ENCODE assay signal across 1 cellular context in the genomic region with DNA sequence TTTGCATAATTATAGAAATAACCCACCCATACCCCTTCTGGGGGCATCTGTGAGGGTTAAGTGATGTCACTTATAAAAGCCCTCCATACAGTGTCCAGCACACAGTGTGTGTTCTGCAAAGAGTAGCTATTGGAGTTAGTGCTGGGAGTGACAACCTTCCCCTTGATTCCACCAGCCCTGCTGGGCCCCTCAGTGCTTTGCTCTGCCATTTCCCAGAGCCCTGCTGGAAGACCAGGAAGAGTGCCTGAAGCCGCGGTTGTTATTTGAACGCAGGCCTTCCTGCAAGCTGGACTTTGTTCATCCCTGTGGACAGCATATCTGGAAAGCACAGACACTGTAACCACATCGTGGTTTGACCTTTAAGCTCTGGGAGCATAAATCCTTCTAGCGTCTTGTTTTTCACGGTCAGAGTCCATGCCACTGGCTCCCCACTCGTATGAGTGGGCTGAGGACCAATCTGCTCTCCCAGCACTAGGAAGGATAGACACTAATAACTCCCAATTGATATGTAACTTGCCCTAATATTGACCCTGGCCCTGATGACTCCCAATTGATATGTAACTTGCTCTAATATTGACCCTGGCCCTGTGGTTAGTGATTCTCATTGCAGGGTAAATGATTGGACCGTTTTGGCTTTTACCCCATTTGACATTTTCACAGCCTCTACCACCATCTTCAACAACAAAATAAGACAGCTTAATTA.
A peak's percentile ranks its signal among the peaks of the same experiment; 100 is the strongest.
TF ChIP-seq lines count a peak whose summit lies in the region.

No MANE protein-coding gene starts in this region.

TF ChIP-seq in HepG2, 621 proteins besides CTCF, POLR2A, EP300 and RAD21 (continued from another document and continues in another):
- TF ChIP-seq, protein P1, sequence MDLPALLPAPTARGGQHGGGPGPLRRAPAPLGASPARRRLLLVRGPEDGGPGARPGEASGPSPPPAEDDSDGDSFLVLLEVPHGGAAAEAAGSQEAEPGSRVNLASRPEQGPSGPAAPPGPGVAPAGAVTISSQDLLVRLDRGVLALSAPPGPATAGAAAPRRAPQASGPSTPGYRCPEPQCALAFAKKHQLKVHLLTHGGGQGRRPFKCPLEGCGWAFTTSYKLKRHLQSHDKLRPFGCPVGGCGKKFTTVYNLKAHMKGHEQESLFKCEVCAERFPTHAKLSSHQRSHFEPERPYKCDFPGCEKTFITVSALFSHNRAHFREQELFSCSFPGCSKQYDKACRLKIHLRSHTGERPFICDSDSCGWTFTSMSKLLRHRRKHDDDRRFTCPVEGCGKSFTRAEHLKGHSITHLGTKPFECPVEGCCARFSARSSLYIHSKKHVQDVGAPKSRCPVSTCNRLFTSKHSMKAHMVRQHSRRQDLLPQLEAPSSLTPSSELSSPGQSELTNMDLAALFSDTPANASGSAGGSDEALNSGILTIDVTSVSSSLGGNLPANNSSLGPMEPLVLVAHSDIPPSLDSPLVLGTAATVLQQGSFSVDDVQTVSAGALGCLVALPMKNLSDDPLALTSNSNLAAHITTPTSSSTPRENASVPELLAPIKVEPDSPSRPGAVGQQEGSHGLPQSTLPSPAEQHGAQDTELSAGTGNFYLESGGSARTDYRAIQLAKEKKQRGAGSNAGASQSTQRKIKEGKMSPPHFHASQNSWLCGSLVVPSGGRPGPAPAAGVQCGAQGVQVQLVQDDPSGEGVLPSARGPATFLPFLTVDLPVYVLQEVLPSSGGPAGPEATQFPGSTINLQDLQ (CRISPR knock-in tag; IDR thresholded peaks at IDR 0.05): no peak
- TF ChIP-seq NR2F6 (IDR thresholded peaks at IDR 0.05) (peak; percentile 89), NR2F6 (CRISPR knock-in tag; IDR thresholded peaks at IDR 0.05) (peak; percentile 94), FOXK2 (IDR thresholded peaks at IDR 0.05) (peak; percentile 60; the same call in 1 of the 2 replicates), HDAC6 (IDR thresholded peaks at IDR 0.05; ENCODE audit: low read depth, low read length) (no peak), HNRNPUL1 (IDR thresholded peaks at IDR 0.05; ENCODE audit: low read depth, low read length) (no peak), ZNF124 (CRISPR knock-in tag; IDR thresholded peaks at IDR 0.05) (peak; percentile 94), ZNF782 (CRISPR knock-in tag; IDR thresholded peaks at IDR 0.05; ENCODE audit: borderline replicate concordance) (no peak), ZNF747 (CRISPR knock-in tag; IDR thresholded peaks at IDR 0.05; ENCODE audit: borderline replicate concordance) (peak; percentile 39; the same call in 1 of the 2 replicates), ZNF34 (CRISPR knock-in tag; IDR thresholded peaks at IDR 0.05; ENCODE audit: borderline replicate concordance) (no peak), HMG20A (CRISPR knock-in tag; IDR thresholded peaks at IDR 0.05; ENCODE audit: borderline replicate concordance) (peak; percentile 92), ZNF768 (CRISPR knock-in tag; IDR thresholded peaks at IDR 0.05) (peak; percentile 31; the same call in 1 of the 2 replicates), ZNF101 (CRISPR knock-in tag; IDR thresholded peaks at IDR 0.05; ENCODE audit: borderline replicate concordance, low read depth) (no peak), MIER3 (CRISPR knock-in tag; IDR thresholded peaks at IDR 0.05; ENCODE audit: borderline replicate concordance) (peak; percentile 95; the same call in 1 of the 2 replicates), ZNF543 (CRISPR knock-in tag; IDR thresholded peaks at IDR 0.05) (no peak), SIX4 (CRISPR knock-in tag; IDR thresholded peaks at IDR 0.05) (no peak), SNAI1 (CRISPR knock-in tag; IDR thresholded peaks at IDR 0.05; ENCODE audit: borderline replicate concordance) (no peak), ESRRA (CRISPR knock-in tag; IDR thresholded peaks at IDR 0.05; ENCODE audit: low read depth) (peak; percentile 90), ZMYM2 (CRISPR knock-in tag; IDR thresholded peaks at IDR 0.05) (peak; percentile 97), FOXA1 (IDR thresholded peaks at IDR 0.05) (no peak), FOXA1 (CRISPR knock-in tag; IDR thresholded peaks at IDR 0.05) (peak; percentile 52), ZNF790 (CRISPR knock-in tag; IDR thresholded peaks at IDR 0.05; ENCODE audit: borderline replicate concordance) (no peak), ZSCAN12 (CRISPR knock-in tag; IDR thresholded peaks at IDR 0.05) (no peak), ZNF431 (CRISPR knock-in tag; IDR thresholded peaks at IDR 0.05; ENCODE audit: borderline replicate concordance, low read depth) (peak; percentile 58; the same call in 1 of the 2 replicates)
- TF ChIP-seq, protein P2, sequence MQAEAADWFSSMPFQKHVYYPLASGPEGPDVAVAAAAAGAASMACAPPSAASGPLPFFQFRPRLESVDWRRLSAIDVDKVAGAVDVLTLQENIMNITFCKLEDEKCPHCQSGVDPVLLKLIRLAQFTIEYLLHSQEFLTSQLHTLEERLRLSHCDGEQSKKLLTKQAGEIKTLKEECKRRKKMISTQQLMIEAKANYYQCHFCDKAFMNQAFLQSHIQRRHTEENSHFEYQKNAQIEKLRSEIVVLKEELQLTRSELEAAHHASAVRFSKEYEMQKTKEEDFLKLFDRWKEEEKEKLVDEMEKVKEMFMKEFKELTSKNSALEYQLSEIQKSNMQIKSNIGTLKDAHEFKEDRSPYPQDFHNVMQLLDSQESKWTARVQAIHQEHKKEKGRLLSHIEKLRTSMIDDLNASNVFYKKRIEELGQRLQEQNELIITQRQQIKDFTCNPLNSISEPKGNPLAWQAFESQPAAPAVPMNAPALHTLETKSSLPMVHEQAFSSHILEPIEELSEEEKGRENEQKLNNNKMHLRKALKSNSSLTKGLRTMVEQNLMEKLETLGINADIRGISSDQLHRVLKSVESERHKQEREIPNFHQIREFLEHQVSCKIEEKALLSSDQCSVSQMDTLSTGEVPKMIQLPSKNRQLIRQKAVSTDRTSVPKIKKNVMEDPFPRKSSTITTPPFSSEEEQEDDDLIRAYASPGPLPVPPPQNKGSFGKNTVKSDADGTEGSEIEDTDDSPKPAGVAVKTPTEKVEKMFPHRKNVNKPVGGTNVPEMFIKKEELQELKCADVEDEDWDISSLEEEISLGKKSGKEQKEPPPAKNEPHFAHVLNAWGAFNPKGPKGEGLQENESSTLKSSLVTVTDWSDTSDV (CRISPR knock-in tag; IDR thresholded peaks at IDR 0.05): no peak
- TF ChIP-seq, protein P3, sequence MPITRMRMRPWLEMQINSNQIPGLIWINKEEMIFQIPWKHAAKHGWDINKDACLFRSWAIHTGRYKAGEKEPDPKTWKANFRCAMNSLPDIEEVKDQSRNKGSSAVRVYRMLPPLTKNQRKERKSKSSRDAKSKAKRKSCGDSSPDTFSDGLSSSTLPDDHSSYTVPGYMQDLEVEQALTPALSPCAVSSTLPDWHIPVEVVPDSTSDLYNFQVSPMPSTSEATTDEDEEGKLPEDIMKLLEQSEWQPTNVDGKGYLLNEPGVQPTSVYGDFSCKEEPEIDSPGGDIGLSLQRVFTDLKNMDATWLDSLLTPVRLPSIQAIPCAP (CRISPR knock-in tag; IDR thresholded peaks at IDR 0.05; ENCODE audit: low read depth): no peak
- TF ChIP-seq, protein P4, sequence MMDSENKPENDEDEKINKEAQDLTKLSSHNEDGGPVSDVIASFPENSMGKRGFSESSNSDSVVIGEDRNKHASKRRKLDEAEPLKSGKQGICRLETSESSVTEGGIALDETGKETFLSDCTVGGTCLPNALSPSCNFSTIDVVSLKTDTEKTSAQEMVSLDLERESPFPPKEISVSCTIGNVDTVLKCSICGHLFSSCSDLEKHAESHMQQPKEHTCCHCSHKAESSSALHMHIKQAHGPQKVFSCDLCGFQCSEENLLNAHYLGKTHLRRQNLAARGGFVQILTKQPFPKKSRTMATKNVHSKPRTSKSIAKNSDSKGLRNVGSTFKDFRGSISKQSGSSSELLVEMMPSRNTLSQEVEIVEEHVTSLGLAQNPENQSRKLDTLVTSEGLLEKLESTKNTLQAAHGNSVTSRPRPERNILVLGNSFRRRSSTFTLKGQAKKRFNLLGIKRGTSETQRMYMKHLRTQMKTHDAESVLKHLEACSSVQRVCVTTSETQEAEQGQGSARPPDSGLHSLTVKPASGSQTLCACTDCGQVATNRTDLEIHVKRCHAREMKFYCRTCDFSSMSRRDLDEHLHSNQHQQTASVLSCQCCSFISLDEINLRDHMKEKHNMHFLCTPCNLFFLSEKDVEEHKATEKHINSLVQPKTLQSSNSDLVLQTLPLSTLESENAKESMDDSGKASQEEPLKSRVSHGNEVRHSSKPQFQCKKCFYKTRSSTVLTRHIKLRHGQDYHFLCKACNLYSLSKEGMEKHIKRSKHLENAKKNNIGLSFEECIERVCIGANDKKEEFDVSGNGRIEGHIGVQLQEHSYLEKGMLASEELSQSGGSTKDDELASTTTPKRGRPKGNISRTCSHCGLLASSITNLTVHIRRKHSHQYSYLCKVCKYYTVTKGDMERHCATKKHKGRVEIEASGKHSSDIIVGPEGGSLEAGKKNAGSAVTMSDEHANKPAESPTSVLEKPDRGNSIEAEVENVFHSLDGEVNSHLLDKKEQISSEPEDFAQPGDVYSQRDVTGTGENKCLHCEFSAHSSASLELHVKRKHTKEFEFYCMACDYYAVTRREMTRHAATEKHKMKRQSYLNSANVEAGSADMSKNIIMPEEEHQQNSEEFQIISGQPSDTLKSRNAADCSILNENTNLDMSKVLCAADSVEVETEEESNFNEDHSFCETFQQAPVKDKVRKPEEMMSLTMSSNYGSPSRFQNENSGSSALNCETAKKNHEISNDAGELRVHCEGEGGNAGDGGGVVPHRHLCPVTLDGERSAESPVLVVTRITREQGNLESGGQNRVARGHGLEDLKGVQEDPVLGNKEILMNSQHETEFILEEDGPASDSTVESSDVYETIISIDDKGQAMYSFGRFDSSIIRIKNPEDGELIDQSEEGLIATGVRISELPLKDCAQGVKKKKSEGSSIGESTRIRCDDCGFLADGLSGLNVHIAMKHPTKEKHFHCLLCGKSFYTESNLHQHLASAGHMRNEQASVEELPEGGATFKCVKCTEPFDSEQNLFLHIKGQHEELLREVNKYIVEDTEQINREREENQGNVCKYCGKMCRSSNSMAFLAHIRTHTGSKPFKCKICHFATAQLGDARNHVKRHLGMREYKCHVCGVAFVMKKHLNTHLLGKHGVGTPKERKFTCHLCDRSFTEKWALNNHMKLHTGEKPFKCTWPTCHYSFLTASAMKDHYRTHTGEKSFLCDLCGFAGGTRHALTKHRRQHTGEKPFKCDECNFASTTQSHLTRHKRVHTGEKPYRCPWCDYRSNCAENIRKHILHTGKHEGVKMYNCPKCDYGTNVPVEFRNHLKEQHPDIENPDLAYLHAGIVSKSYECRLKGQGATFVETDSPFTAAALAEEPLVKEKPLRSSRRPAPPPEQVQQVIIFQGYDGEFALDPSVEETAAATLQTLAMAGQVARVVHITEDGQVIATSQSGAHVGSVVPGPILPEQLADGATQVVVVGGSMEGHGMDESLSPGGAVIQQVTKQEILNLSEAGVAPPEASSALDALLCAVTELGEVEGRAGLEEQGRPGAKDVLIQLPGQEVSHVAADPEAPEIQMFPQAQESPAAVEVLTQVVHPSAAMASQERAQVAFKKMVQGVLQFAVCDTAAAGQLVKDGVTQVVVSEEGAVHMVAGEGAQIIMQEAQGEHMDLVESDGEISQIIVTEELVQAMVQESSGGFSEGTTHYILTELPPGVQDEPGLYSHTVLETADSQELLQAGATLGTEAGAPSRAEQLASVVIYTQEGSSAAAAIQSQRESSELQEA (CRISPR knock-in tag; IDR thresholded peaks at IDR 0.05; ENCODE audit: not compliant biosample characterization): no peak
- TF ChIP-seq, protein P5, sequence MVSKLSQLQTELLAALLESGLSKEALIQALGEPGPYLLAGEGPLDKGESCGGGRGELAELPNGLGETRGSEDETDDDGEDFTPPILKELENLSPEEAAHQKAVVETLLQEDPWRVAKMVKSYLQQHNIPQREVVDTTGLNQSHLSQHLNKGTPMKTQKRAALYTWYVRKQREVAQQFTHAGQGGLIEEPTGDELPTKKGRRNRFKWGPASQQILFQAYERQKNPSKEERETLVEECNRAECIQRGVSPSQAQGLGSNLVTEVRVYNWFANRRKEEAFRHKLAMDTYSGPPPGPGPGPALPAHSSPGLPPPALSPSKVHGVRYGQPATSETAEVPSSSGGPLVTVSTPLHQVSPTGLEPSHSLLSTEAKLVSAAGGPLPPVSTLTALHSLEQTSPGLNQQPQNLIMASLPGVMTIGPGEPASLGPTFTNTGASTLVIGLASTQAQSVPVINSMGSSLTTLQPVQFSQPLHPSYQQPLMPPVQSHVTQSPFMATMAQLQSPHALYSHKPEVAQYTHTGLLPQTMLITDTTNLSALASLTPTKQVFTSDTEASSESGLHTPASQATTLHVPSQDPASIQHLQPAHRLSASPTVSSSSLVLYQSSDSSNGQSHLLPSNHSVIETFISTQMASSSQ (IDR thresholded peaks at IDR 0.05; ENCODE audit: low read depth): 0 out of 2 replicates have a peak, but pooled peaks have one; percentile 49
- TF ChIP-seq, protein P5 (CRISPR knock-in tag; IDR thresholded peaks at IDR 0.05; ENCODE audit: borderline replicate concordance): peak; percentile 55; the same call in 1 of the 2 replicates
- TF ChIP-seq, protein P6, sequence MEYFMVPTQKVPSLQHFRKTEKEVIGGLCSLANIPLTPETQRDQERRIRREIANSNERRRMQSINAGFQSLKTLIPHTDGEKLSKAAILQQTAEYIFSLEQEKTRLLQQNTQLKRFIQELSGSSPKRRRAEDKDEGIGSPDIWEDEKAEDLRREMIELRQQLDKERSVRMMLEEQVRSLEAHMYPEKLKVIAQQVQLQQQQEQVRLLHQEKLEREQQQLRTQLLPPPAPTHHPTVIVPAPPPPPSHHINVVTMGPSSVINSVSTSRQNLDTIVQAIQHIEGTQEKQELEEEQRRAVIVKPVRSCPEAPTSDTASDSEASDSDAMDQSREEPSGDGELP (IDR thresholded peaks at IDR 0.05; ENCODE audit: borderline replicate concordance, low read depth): peak; percentile 44; the same call in 1 of the 2 replicates
- TF ChIP-seq, protein P7, sequence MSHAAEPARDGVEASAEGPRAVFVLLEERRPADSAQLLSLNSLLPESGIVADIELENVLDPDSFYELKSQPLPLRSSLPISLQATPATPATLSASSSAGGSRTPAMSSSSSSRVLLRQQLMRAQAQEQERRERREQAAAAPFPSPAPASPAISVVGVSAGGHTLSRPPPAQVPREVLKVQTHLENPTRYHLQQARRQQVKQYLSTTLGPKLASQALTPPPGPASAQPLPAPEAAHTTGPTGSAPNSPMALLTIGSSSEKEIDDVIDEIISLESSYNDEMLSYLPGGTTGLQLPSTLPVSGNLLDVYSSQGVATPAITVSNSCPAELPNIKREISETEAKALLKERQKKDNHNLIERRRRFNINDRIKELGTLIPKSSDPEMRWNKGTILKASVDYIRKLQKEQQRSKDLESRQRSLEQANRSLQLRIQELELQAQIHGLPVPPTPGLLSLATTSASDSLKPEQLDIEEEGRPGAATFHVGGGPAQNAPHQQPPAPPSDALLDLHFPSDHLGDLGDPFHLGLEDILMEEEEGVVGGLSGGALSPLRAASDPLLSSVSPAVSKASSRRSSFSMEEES (CRISPR knock-in tag; IDR thresholded peaks at IDR 0.05): no peak
